ENCODE assay signal across 22 cellular contexts in the genomic region with DNA sequence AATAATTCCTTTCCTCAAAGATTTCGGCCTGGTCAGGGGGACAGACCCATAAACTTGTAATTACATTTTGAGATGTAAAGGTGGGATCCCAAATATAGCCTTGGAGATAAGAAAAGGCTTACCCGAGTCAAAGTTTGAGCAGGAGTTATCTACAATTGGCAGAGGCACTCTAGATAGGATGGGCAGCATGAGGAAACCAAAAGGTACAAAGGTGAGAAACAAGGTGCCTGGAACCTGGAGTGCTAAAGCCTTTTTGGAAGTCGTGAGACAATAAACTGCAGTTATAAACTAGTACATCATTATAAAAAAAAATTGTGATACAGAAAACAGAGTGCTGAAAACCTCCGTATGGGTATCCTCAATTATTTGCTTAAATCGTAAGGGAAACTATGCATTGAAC.
A peak's percentile ranks its signal among the peaks of the same experiment; 100 is the strongest.
DNase-seq lines count a peak whose midpoint lies in the region; ATAC-seq, FAIRE-seq and TF ChIP-seq lines count a peak whose summit lies in the region.
"Had no signal": no experiment of that assay in that cellular context is flagged by ENCODE, and none has a peak within 500 bp of the region (broad histone marks: within the 10 kb centered on the region; RNA-seq: fewer than 3 reads in every experiment).

No MANE protein-coding gene starts in this region.

- H3K27ac ChIP-seq in A549, result peak overlapping the region in 1 of 2 experiments; percentile 78; a peak in 2 of 6 replicates
- peak overlapping the region; percentile 97 for H3K27ac ChIP-seq in OCI-LY1 (ENCODE audit: low read depth, low read length, poor library complexity, severe bottlenecking)
- H3K27ac ChIP-seq in trophoblast cell (ENCODE audit: low read depth, low read length), result no peak overlapping the region
- H3K27ac ChIP-seq in PC-9, result no peak overlapping the region
- H3K27ac ChIP-seq: 22Rv1; BLaER1 treated with 17β-estradiol and CSF1 and Interleukin-3, amounts not matched to agents 10 nM and 100 nM had no signal

- H3K23ac ChIP-seq in trophoblast cell (ENCODE audit: low read length), result no peak overlapping the region

- 66% methylated on average over 5 of the region's 5 CpGs for WGBS in A549 (ENCODE audit: missing lambda C conversion rate)
- WGBS in trophoblast cell (ENCODE audit: extremely low coverage, insufficient coverage, insufficient read length), result no CpG with 5 or more reads among the region's 5 CpGs

- H3K9ac ChIP-seq in OCI-LY1 (ENCODE audit: low read length) (no peak overlapping the region), trophoblast cell (ENCODE audit: low read length) (no peak overlapping the region)
- H3K9ac ChIP-seq: BLaER1 treated with 17β-estradiol and CSF1 and Interleukin-3, amounts not matched to agents 10 nM and 100 nM had no signal

- H3K14ac ChIP-seq in trophoblast cell (ENCODE audit: low read length), result no peak overlapping the region

- POLR2A ChIA-PET in A549 (lab: Yijun Ruan, JAX) (no interaction called here), PC-9 (lab: Charles Lee; ENCODE audit: unreplicated experiment) (interaction anchor here (0.5 kb wide), 1 partner anchor 214 kb away, joined by 18 read pairs; no protein-coding TSS in a partner anchor)

- TF ChIP-seq RAD21 in A549 (conservative IDR thresholded peaks at IDR 0.05 in 1 of 2, IDR thresholded peaks at IDR 0.05 in 1 of 2), result no peak

- no peak overlapping the region for H3K18ac ChIP-seq in trophoblast cell (ENCODE audit: low read length)

- FAIRE-seq in A549 (lab: Jason Lieb, UNC), result no peak
- FAIRE-seq: A204.1, G401.6, GM12892 had no signal

- no peak overlapping the region for H4K12ac ChIP-seq in trophoblast cell (ENCODE audit: low read depth, low read length)

- H4K20me1 ChIP-seq in OCI-LY1 (ENCODE audit: insufficient read depth, low read length), result no peaks in the 10 kb centered on the region
- no peaks in the 10 kb centered on the region for H4K20me1 ChIP-seq in PC-9 (ENCODE audit: insufficient read depth)
- H4K20me1 ChIP-seq: BLaER1 treated with 17β-estradiol and CSF1 and Interleukin-3, amounts not matched to agents 10 nM and 100 nM had no signal

- H4K8ac ChIP-seq in trophoblast cell (ENCODE audit: low read depth, low read length), result no peak overlapping the region

- H3K9me2 ChIP-seq in OCI-LY1 (ENCODE audit: low read depth, low read length), result no peaks in the 10 kb centered on the region
- H3K9me2 ChIP-seq in PC-9 (ENCODE audit: insufficient read depth), result no peaks in the 10 kb centered on the region

- no peak for TF ChIP-seq POLR2A in A549 (IDR thresholded peaks at IDR 0.05; ENCODE audit: low read length)

- ATAC-seq in A549 (no peak), left colon (peak; percentile 89), HG02870 (IDR thresholded peaks at IDR 0.05; ENCODE audit: unreplicated experiment) (no peak)
- ATAC-seq in activated CD4-positive, CD25-positive, alpha-beta regulatory T cell treated with anti-CD3 and anti-CD28 coated beads, Interleukin-2, amount 50 U/mL, for 24 hours, result no peak
- ATAC-seq: HCT116 had no signal

- H2BK5ac ChIP-seq in trophoblast cell (ENCODE audit: low read depth, low read length, poor library complexity), result no peak overlapping the region

- no peak for TF ChIP-seq EP300 in A549 (IDR thresholded peaks at IDR 0.05)

- CTCF ChIA-PET in A549 (lab: Yijun Ruan, JAX) (no interaction called here), PC-9 (lab: Charles Lee) (no interaction called here)

- H3K4me2 ChIP-seq in A549, result peak overlapping the region; percentile 66; the same call in 1 of the 3 replicates
- no peak overlapping the region for H3K4me2 ChIP-seq in OCI-LY1 (ENCODE audit: low read length)
- H3K4me2 ChIP-seq in trophoblast cell (ENCODE audit: low read length), result no peak overlapping the region
- H3K4me2 ChIP-seq in PC-9, result no peak overlapping the region
- H3K4me2 ChIP-seq: BLaER1 treated with 17β-estradiol and CSF1 and Interleukin-3, amounts not matched to agents 10 nM and 100 nM had no signal

- no peak overlapping the region for H4K91ac ChIP-seq in trophoblast cell (ENCODE audit: low read depth, low read length)

- DNase-seq in A549 (ENCODE audit: low read depth in 1 of 2, low spot score in 1 of 2) (no peak), left colon (no peak), trophoblast cell (no peak), NCI-H128 (lab: John Stamatoyannopoulos, UW; ENCODE audit: unreplicated experiment) (no peak), PC-9 (no peak)
- DNase-seq: ACHN; AML-193; BE2C; CD4-positive, alpha-beta T cell; CD8-positive, alpha-beta memory T cell; DMS53; DMS79 treated with DMSO at 0.1 percent for 48 hours; H9 had no signal

- H3K36me3 ChIP-seq in OCI-LY1 (ENCODE audit: insufficient read depth, low read length) (no peaks in the 10 kb centered on the region), trophoblast cell (ENCODE audit: control insufficient read depth in 1 of 2, insufficient read depth in 2 of 2, low read length in 2 of 2) (no peaks in the 10 kb centered on the region), PC-9 (ENCODE audit: low read depth) (no peaks in the 10 kb centered on the region)
- H3K36me3 ChIP-seq: BE2C; BLaER1 treated with 17β-estradiol and CSF1 and Interleukin-3, amounts not matched to agents 10 nM and 100 nM had no signal

- no peak overlapping the region for H3K4ac ChIP-seq in trophoblast cell (ENCODE audit: low read depth, low read length)

- TF ChIP-seq CTCF in A549 (IDR thresholded peaks at IDR 0.05) (no peak), OCI-LY1 (IDR thresholded peaks at IDR 0.05; ENCODE audit: low read length) (no peak), PC-9 (conservative IDR thresholded peaks at IDR 0.05) (no peak)

- no peak overlapping the region for H2AK5ac ChIP-seq in trophoblast cell (ENCODE audit: low read length)

- H3K27me3 ChIP-seq in OCI-LY1 (ENCODE audit: insufficient read depth, low read length), result no peaks in the 10 kb centered on the region
- no peaks in the 10 kb centered on the region for H3K27me3 ChIP-seq in trophoblast cell (ENCODE audit: insufficient read depth, low read length)
- H3K27me3 ChIP-seq in PC-9 (ENCODE audit: insufficient read depth, low read depth), result no peaks in the 10 kb centered on the region
- H3K27me3 ChIP-seq: BE2C; BLaER1 treated with 17β-estradiol and CSF1 and Interleukin-3, amounts not matched to agents 10 nM and 100 nM had no signal

- BruUV-seq in PC-9 (replicated peaks; lab: Mats Ljungman, UMichigan), result no TSS peak

- H2AFZ ChIP-seq in OCI-LY1 (ENCODE audit: low read length) (no peak overlapping the region), trophoblast cell (ENCODE audit: insufficient read depth, low read length, poor library complexity) (no peak overlapping the region), PC-9 (no peak overlapping the region)

- H3F3A ChIP-seq in OCI-LY1 (ENCODE audit: insufficient read depth, low read length) (0 out of 2 replicates have a peak, but pooled peaks cover 13% of the 10 kb centered on the region), PC-9 (ENCODE audit: insufficient read depth, low read depth) (peaks cover 22% of the 10 kb centered on the region; the same call in 1 of the 2 replicates)

- peaks cover 90% of the 10 kb centered on the region for H3K4me1 ChIP-seq in A549
- H3K4me1 ChIP-seq in OCI-LY1 (ENCODE audit: insufficient read depth, low read length, severe bottlenecking), result peaks cover 82% of the 10 kb centered on the region
- peaks cover 7 to 21% of the 10 kb centered on the region in 2 experiments for H3K4me1 ChIP-seq in trophoblast cell (ENCODE audit: control insufficient read depth in 1 of 2, insufficient read depth in 2 of 2, low read length in 2 of 2)
- H3K4me1 ChIP-seq in PC-9 (replicated peaks; ENCODE audit: insufficient read depth), result peaks cover 53% of the 10 kb centered on the region
- H3K4me1 ChIP-seq: BE2C; BLaER1 treated with 17β-estradiol and CSF1 and Interleukin-3, amounts not matched to agents 10 nM and 100 nM had no signal

- H3K79me2 ChIP-seq in OCI-LY1 (ENCODE audit: insufficient read depth, low read length) (no peaks in the 10 kb centered on the region), trophoblast cell (ENCODE audit: control insufficient read depth, insufficient read depth, low read length, poor library complexity) (peaks cover 2% of the 10 kb centered on the region), PC-9 (ENCODE audit: low read depth) (peaks cover 99% of the 10 kb centered on the region)

- H2BK120ac ChIP-seq in trophoblast cell (ENCODE audit: insufficient read depth, low read length, poor library complexity), result peak overlapping the region; percentile 17

- H3K4me3 ChIP-seq in A549 (no peak overlapping the region), OCI-LY1 (ENCODE audit: low read depth, low read length, poor library complexity, severe bottlenecking) (no peak overlapping the region), trophoblast cell (ENCODE audit: low read depth, low read length) (no peak overlapping the region), PC-9 (no peak overlapping the region)
- H3K4me3 ChIP-seq: BLaER1 treated with 17β-estradiol and CSF1 and Interleukin-3, amounts not matched to agents 10 nM and 100 nM had no signal

- intact Hi-C loops in left colon (cut with DNase I, micrococcal nuclease) (no loop called here), PC-9 (cut with micrococcal nuclease; ENCODE audit: unreplicated experiment) (no loop called here)

- peak overlapping the region; percentile 17 for H2BK12ac ChIP-seq in trophoblast cell (ENCODE audit: low read length)

- H3K9me3 ChIP-seq in A549 (no peaks in the 10 kb centered on the region), OCI-LY1 (ENCODE audit: low read length) (no peaks in the 10 kb centered on the region), trophoblast cell (ENCODE audit: insufficient read depth, low read depth, low read length) (no peaks in the 10 kb centered on the region), PC-9 (ENCODE audit: insufficient read depth, low read depth) (no peaks in the 10 kb centered on the region; the same call in 1 of the 2 replicates)
- H3K9me3 ChIP-seq: BE2C; BLaER1 treated with 17β-estradiol and CSF1 and Interleukin-3, amounts not matched to agents 10 nM and 100 nM had no signal

- H3K79me1 ChIP-seq in trophoblast cell (ENCODE audit: low read length), result peaks cover 15% of the 10 kb centered on the region

TF ChIP-seq in A549, 52 proteins besides CTCF, POLR2A, EP300 and RAD21 (continues in another document):
- TF ChIP-seq RARB (CRISPR knock-in tag; IDR thresholded peaks at IDR 0.05) (no peak), NFE2L2 (conservative IDR thresholded peaks at IDR 0.05; ENCODE audit: low read length) (no peak), JUNB (IDR thresholded peaks at IDR 0.05) (no peak), HDAC2 (IDR thresholded peaks at IDR 0.05) (no peak), KDM1A (IDR thresholded peaks at IDR 0.05; ENCODE audit: low read depth) (no peak), JUN (IDR thresholded peaks at IDR 0.05) (no peak), MAZ (IDR thresholded peaks at IDR 0.05; ENCODE audit: borderline replicate concordance, low read depth, low read length) (no peak)
- TF ChIP-seq, protein P1, sequence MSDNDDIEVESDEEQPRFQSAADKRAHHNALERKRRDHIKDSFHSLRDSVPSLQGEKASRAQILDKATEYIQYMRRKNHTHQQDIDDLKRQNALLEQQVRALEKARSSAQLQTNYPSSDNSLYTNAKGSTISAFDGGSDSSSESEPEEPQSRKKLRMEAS (IDR thresholded peaks at IDR 0.05), result no peak
